ENCODE assay signal across 20 cellular contexts in the genomic region with DNA sequence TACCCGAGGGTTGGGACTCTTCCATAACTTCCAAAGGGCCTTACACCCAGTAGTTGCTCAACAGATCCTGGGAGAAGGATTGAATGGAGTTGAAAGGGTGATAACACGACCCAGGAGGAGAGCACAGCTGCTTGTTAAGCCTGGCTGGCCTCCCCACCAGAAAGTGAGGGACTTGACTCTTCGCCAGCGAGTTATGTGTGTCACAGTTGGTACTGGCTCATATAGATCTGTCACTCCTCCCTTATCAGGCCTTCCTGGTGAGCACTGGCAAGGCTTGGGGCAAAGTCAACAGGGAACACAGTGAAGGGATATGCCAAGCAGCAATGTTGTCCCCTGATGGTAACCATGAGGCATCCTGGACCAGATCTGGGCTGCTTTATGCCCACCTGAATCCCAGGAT. TPM values are rescaled to one million over a fixed set of nuclear protein-coding genes. Genes with fewer than 3 reads are reported as not detected.
"Had no signal": no experiment of that assay in that cellular context is flagged by ENCODE, and none has a peak within 500 bp of the region (broad histone marks: within the 10 kb centered on the region; RNA-seq: fewer than 3 reads in every experiment).

No MANE protein-coding gene starts in this region.

- ATAC-seq: activated naive CD4-positive, alpha-beta T cell treated with anti-CD3 and anti-CD28 coated beads, Interleukin-2, amount 50 U/mL, for 72 hours; activated T-helper 17 cell treated with anti-CD3 and anti-CD28 coated beads, Interleukin-2, amount 50 U/mL, for 72 hours; gastrocnemius medialis; lower lobe of right lung; naive thymus-derived CD8-positive, alpha-beta T cell; SK-N-SH treated with all-trans-retinoic acid at 6 μM for 48 hours; upper lobe of right lung had no signal

- H3K27ac ChIP-seq: coronary artery, esophagus squamous epithelium, gastrocnemius medialis, lower lobe of right lung, neural progenitor cell, thoracic aorta, upper lobe of right lung had no signal

- H3K4me1 ChIP-seq: esophagus squamous epithelium, lower lobe of right lung, neural progenitor cell, upper lobe of right lung had no signal

- H3K36me3 ChIP-seq: esophagus squamous epithelium, gastrocnemius medialis, lower lobe of right lung, neural progenitor cell, thoracic aorta, upper lobe of right lung had no signal

- H3K27me3 ChIP-seq: esophagus squamous epithelium, gastrocnemius medialis, neural progenitor cell, upper lobe of right lung had no signal

- H3K9ac ChIP-seq: neural progenitor cell had no signal

- H3K4me3 ChIP-seq: coronary artery, esophagus squamous epithelium, gastrocnemius medialis, lower lobe of right lung, neural progenitor cell, smooth muscle cell, thoracic aorta, upper lobe of right lung had no signal

- H3K4me2 ChIP-seq: neural progenitor cell, smooth muscle cell had no signal

- H3K9me3 ChIP-seq: esophagus squamous epithelium, gastrocnemius medialis, lower lobe of right lung, thoracic aorta, upper lobe of right lung had no signal

- DNase-seq: activated CD4-positive, alpha-beta T cell treated with anti-CD3 and anti-CD28 coated beads for 1 hour; activated CD4-positive, alpha-beta T cell treated with anti-CD3 and anti-CD28 coated beads, Interleukin-2, amount 50 U/mL, for 4 hours; activated CD8-positive, alpha-beta memory T cell treated with anti-CD3 and anti-CD28 coated beads for 24 hours; activated CD8-positive, alpha-beta memory T cell treated with anti-CD3 and anti-CD28 coated beads, Interleukin-2, amount 50 U/mL, for 4 hours; activated T-cell treated with anti-CD3 and anti-CD28 coated beads, Interleukin-2, amount 50 U/mL, for 24 hours; aorta; esophagus squamous epithelium; gastrocnemius medialis; lower lobe of right lung; naive thymus-derived CD8-positive, alpha-beta T cell; stimulated activated CD4-positive, alpha-beta T cell treated with anti-CD3 and anti-CD28 coated beads, Interleukin-15, amount 100 ng/mL, for 24 hours; stimulated activated naive CD4-positive, alpha-beta T cell; upper lobe of right lung had no signal

- H2AFZ ChIP-seq: neural progenitor cell had no signal

RNA-seq across cellular contexts. Expression of a gene that starts 35.8 kb away (rescaled TPM):
- total RNA-seq: gastrocnemius medialis; naive thymus-derived CD8-positive, alpha-beta T cell had no signal
- polyA plus RNA-seq: naive thymus-derived CD8-positive, alpha-beta T cell had no signal
